ENCODE assay signal across 9 cellular contexts in the genomic region with DNA sequence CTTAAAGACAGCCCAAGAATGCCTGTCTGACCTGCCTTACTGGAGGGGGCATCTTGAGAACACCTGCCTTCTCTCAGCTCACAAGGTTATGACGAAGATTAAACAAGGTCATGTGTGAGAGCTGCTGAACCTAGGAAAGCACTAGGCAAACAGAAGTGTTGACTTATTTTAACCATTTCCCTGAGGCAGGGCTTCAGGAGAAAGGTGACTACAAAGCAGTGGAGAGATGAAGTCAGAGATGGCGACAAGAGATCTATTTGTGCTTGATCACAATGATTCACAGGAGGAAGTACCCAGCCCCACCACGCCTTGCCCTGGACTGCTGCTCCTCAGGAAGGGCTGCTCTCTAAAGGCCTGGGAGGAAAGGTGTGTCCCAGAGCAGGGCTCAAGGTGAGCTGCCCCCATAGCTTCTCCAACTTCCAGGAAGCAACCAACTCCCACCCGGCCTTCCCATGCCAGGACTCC. TPM values are rescaled to one million over a fixed set of nuclear protein-coding genes. Genes with fewer than 3 reads are reported as not detected.
DNase-seq lines count a peak whose midpoint lies in the region; ATAC-seq, FAIRE-seq and TF ChIP-seq lines count a peak whose summit lies in the region.
"Had no signal": no experiment of that assay in that cellular context is flagged by ENCODE, and none has a peak within 500 bp of the region (broad histone marks: within the 10 kb centered on the region; RNA-seq: fewer than 3 reads in every experiment).

No MANE protein-coding gene starts in this region.

- 39 to 50% methylated on average over 1 to 4 of the region's 4 CpGs for WGBS in transverse colon (ENCODE audit: low coverage in 1 of 2), 2 donors

- dilution Hi-C loops in keratinocyte (cut with MboI; ENCODE audit: extremely low pct_ligation_motif_present, low sequenced_read_pairs), result no loop called here

- intact Hi-C loops in transverse colon (cut with DNase I; ENCODE audit: low total_unique reads), result no loop called here

- peak overlapping the region; percentile 74 for H3K27ac ChIP-seq in keratinocyte (ENCODE audit: control insufficient read depth, insufficient read depth, low read length)
- peak overlapping the region; percentile 78 to 92 (median 82) for H3K27ac ChIP-seq in transverse colon

- ATAC-seq in HG02763 (IDR thresholded peaks at IDR 0.05; ENCODE audit: unreplicated experiment), result no peak
- no peak for ATAC-seq in GM18870 (IDR thresholded peaks at IDR 0.05; ENCODE audit: unreplicated experiment)

- H3K9me3 ChIP-seq in keratinocyte (ENCODE audit: control insufficient read depth, low read depth, low read length) (no peaks in the 10 kb centered on the region), transverse colon (no peaks in the 10 kb centered on the region)

- no peaks in the 10 kb centered on the region for H3K79me2 ChIP-seq in keratinocyte (ENCODE audit: control insufficient read depth, insufficient read depth, low read length)

- H3K27me3 Mint-ChIP-seq in activated CD4-positive, alpha-beta T cell treated with anti-CD3 and anti-CD28 coated beads, Interleukin-2, amount 10 ng/mL, durations not matched to agents 7 days and 5 days, result no peaks in the 10 kb centered on the region
- H3K27me3 Mint-ChIP-seq: brain had no signal

- TF ChIP-seq POLR2A in transverse colon (IDR thresholded peaks at IDR 0.05), result peak; percentile 75

- H3K27ac Mint-ChIP-seq in activated CD4-positive, alpha-beta T cell treated with anti-CD3 and anti-CD28 coated beads, Interleukin-2, amount 10 ng/mL, durations not matched to agents 7 days and 5 days, result peak overlapping the region; percentile 55

- H3K9me3 Mint-ChIP-seq in activated CD4-positive, alpha-beta T cell treated with anti-CD3 and anti-CD28 coated beads, Interleukin-2, amount 10 ng/mL, durations not matched to agents 7 days and 5 days, result no peaks in the 10 kb centered on the region
- H3K9me3 Mint-ChIP-seq: brain had no signal

- H3K36me3 ChIP-seq in keratinocyte (ENCODE audit: control insufficient read depth in 2 of 2, extremely low read depth in 1 of 2, insufficient read depth in 2 of 2, low read length in 2 of 2) (peaks cover 3 to 12% of the 10 kb centered on the region in 2 experiments), transverse colon (peaks cover 0 to 6% (median 0%) of the 10 kb centered on the region in 4 donors)

- POLR2A ChIA-PET in activated CD4-positive, alpha-beta T cell treated with anti-CD3 and anti-CD28 coated beads, Interleukin-2, amount 10 ng/mL, durations not matched to agents 7 days and 5 days (lab: Charles Lee), result interaction anchor here (1.3 kb wide), 1 partner anchor 232 kb away, joined by 5 read pairs; the partner anchor contains the start of gene SFR1

- TF ChIP-seq EP300 in transverse colon (IDR thresholded peaks at IDR 0.05; ENCODE audit: low read depth), result peak; percentile 4

- peaks cover 47% of the 10 kb centered on the region for H3K4me1 Mint-ChIP-seq in activated CD4-positive, alpha-beta T cell treated with anti-CD3 and anti-CD28 coated beads, Interleukin-2, amount 10 ng/mL, durations not matched to agents 7 days and 5 days

- H3K4me2 ChIP-seq in keratinocyte (ENCODE audit: control insufficient read depth, extremely low read depth, insufficient read depth, low read depth, low read length), result peak overlapping the region; percentile 63

- TF ChIP-seq CTCF in keratinocyte (optimal IDR thresholded peaks at IDR 0.05 in 1 of 3, IDR thresholded peaks at IDR 0.05 in 1 of 3, conservative IDR thresholded peaks at IDR 0.05 in 1 of 3; ENCODE audit: extremely low read depth in 1 of 3, insufficient read depth in 2 of 3, low read length in 3 of 3), result peak in 1 of 3 experiments; percentile 16
- TF ChIP-seq CTCF in transverse colon (IDR thresholded peaks at IDR 0.05), result no peak

- peak overlapping the region; percentile 22 for H3K9ac ChIP-seq in keratinocyte (ENCODE audit: control insufficient read depth, extremely low read depth, insufficient read depth, low read length)

- no peak overlapping the region for H3K4me3 Mint-ChIP-seq in activated CD4-positive, alpha-beta T cell treated with anti-CD3 and anti-CD28 coated beads, Interleukin-2, amount 10 ng/mL, durations not matched to agents 7 days and 5 days
- H3K4me3 Mint-ChIP-seq: brain had no signal

- H3K36me3 Mint-ChIP-seq in activated CD4-positive, alpha-beta T cell treated with anti-CD3 and anti-CD28 coated beads, Interleukin-2, amount 10 ng/mL, durations not matched to agents 7 days and 5 days (ENCODE audit: low read depth), result peaks cover 63% of the 10 kb centered on the region

- H2AFZ ChIP-seq in keratinocyte (ENCODE audit: control insufficient read depth, low read length), result peak overlapping the region; percentile 46

- H3K27me3 ChIP-seq in keratinocyte (ENCODE audit: control insufficient read depth, extremely low read depth, insufficient read depth, low read length), result no peaks in the 10 kb centered on the region
- no peaks in the 10 kb centered on the region for H3K27me3 ChIP-seq in transverse colon

- in situ Hi-C loops in transverse colon (cut with MboI; ENCODE audit: low pct_ligation_motif_present in 1 of 4, low pct_unique_long_range_greater_than_20kb in 1 of 4, low sequenced_read_pairs in 3 of 4), result loop anchor here in 3 of 4 donors (10.0 to 25.0 kb wide), 4 partner anchors 95 to 322 kb away; partner anchors contain the start of genes COL17A1 (in 1 of the 3) and SFR1 (in 1 of the 3)

- CTCF ChIA-PET in activated CD4-positive, alpha-beta T cell treated with anti-CD3 and anti-CD28 coated beads, Interleukin-2, amount 10 ng/mL, durations not matched to agents 7 days and 5 days (lab: Charles Lee), result interaction anchor here (0.9 to 1.8 kb wide), 10 partner anchors 10 to 342 kb away, joined by 3 to 8 read pairs (median 4); partner anchors contain the start of genes CFAP43 and SFR1

- FAIRE-seq in keratinocyte (lab: Jason Lieb, UNC), result peak; percentile 60
- FAIRE-seq in urothelium cell line (lab: Jason Lieb, UNC), result no peak

- peaks cover 53% of the 10 kb centered on the region for H3K4me1 ChIP-seq in keratinocyte (ENCODE audit: control insufficient read depth, extremely low read depth, insufficient read depth, low read length)
- peaks cover 20 to 61% (median 46%) of the 10 kb centered on the region in 4 donors for H3K4me1 ChIP-seq in transverse colon

- DNase-seq in activated effector memory CD4-positive, alpha-beta T cell treated with anti-CD3 and anti-CD28 coated beads, Interleukin-2, amount 50 U/mL, for 16 hours, result peak; percentile 66
- no peak for DNase-seq in activated effector memory CD4-positive, alpha-beta T cell treated with Interleukin-2 at 50 U/mL for 16 hours
- no peak for DNase-seq in activated CD4-positive, alpha-beta T cell treated with anti-CD3 and anti-CD28 coated beads, Interleukin-2, amount 10 ng/mL, durations not matched to agents 7 days and 5 days
- DNase-seq in keratinocyte (ENCODE audit: low read depth, low spot score), result no peak
- DNase-seq in transverse colon, result peak; percentile 86
- DNase-seq in urothelium cell line (ENCODE audit: low spot score), result no peak

- no peaks in the 10 kb centered on the region for H3K9me1 ChIP-seq in keratinocyte (ENCODE audit: control insufficient read depth, extremely low read depth, insufficient read depth, low read length)

- H3K4me3 ChIP-seq in keratinocyte (ENCODE audit: control insufficient read depth in 2 of 3, extremely low read depth in 1 of 3, insufficient read depth in 2 of 3, low read depth in 1 of 3, low read length in 3 of 3), result no peak overlapping the region
- peak overlapping the region in 1 of 4 donors; percentile 11 for H3K4me3 ChIP-seq in transverse colon

- no peaks in the 10 kb centered on the region for H4K20me1 ChIP-seq in keratinocyte (ENCODE audit: control insufficient read depth, extremely low read depth, insufficient read depth, low read length)

RNA-seq across cellular contexts. Expression of gene STN1, which starts 27.8 kb away (rescaled TPM):
- 10 to 100 TPM; 46.5 to 50.9 TPM for total RNA-seq in activated CD4-positive, alpha-beta T cell treated with anti-CD3 and anti-CD28 coated beads, Interleukin-2, amount 10 ng/mL, durations not matched to agents 7 days and 5 days
- 29.0 to 32.5 TPM (median 30.5 TPM) in 3 replicates for polyA plus RNA-seq in keratinocyte
- 16.5 TPM for polyA plus RNA-seq in keratinocyte (2011; ENCODE audit: low read depth)
- 38.0 and 49.4 TPM in 2 replicates for polyA plus RNA-seq in keratinocyte (2011; cell fraction: cytosol; rRNA removed)
- 20.2 and 22.2 TPM in 2 replicates for polyA plus RNA-seq in keratinocyte (2011; cell fraction: nucleus; rRNA removed)
- 23.7 and 24.4 TPM in 2 replicates for polyA plus RNA-seq in keratinocyte (2012; ENCODE audit: low replicate concordance)
- 18.4 to 22.3 TPM (median 21.6 TPM) in 3 replicates for polyA minus RNA-seq in keratinocyte
- polyA minus RNA-seq in keratinocyte (2011; cell fraction: cytosol; rRNA and poly(A)+ RNA removed), result 18.0 TPM
- 6.2 and 12.6 TPM in 2 replicates for polyA minus RNA-seq in keratinocyte (2011; cell fraction: nucleus; rRNA and poly(A)+ RNA removed)
- 10 to 100 TPM; 20.8 to 31.8 (median 26.4) TPM for total RNA-seq in transverse colon

RNA-seq across cellular contexts. Expression of gene SH3PXD2A, which starts 34.9 kb away (rescaled TPM):
- 10 to 100 TPM; 11.9 to 12.7 TPM for total RNA-seq in activated CD4-positive, alpha-beta T cell treated with anti-CD3 and anti-CD28 coated beads, Interleukin-2, amount 10 ng/mL, durations not matched to agents 7 days and 5 days
- polyA plus RNA-seq in keratinocyte, result 31.0 to 56.6 TPM (median 33.9 TPM) in 3 replicates
- polyA plus RNA-seq in keratinocyte (2011; ENCODE audit: low read depth), result 22.4 TPM
- 32.2 and 35.6 TPM in 2 replicates for polyA plus RNA-seq in keratinocyte (2011; cell fraction: cytosol; rRNA removed)
- 116 and 136 TPM in 2 replicates for polyA plus RNA-seq in keratinocyte (2011; cell fraction: nucleus; rRNA removed)
- polyA plus RNA-seq in keratinocyte (2012; ENCODE audit: low replicate concordance), result 46.1 and 73.7 TPM in 2 replicates
- 46.4 to 127 TPM (median 59.1 TPM) in 3 replicates for polyA minus RNA-seq in keratinocyte
- polyA minus RNA-seq in keratinocyte (2011; cell fraction: cytosol; rRNA and poly(A)+ RNA removed), result 63.7 TPM
- polyA minus RNA-seq in keratinocyte (2011; cell fraction: nucleus; rRNA and poly(A)+ RNA removed), result 88.9 and 140 TPM in 2 replicates
- total RNA-seq in transverse colon, result 10 to 100 TPM; 26.5 to 56.9 (median 33.3) TPM

Comparison
In these comparisons a context has a peak if more than half of its experiments do, and no peak if none do; other contexts are left out.
1. DNase-seq: peak in activated effector memory CD4-positive, alpha-beta T cell treated with anti-CD3 and anti-CD28 coated beads, Interleukin-2, amount 50 U/mL, for 16 hours (single experiment) and transverse colon (single experiment); none in activated effector memory CD4-positive, alpha-beta T cell treated with Interleukin-2 at 50 U/mL for 16 hours (single experiment), activated CD4-positive, alpha-beta T cell treated with anti-CD3 and anti-CD28 coated beads, Interleukin-2, amount 10 ng/mL, durations not matched to agents 7 days and 5 days (single experiment), keratinocyte (single experiment) and urothelium cell line (single experiment).